Comparison of ENCODE assay signal across 8 cellular contexts in the genomic region with DNA sequence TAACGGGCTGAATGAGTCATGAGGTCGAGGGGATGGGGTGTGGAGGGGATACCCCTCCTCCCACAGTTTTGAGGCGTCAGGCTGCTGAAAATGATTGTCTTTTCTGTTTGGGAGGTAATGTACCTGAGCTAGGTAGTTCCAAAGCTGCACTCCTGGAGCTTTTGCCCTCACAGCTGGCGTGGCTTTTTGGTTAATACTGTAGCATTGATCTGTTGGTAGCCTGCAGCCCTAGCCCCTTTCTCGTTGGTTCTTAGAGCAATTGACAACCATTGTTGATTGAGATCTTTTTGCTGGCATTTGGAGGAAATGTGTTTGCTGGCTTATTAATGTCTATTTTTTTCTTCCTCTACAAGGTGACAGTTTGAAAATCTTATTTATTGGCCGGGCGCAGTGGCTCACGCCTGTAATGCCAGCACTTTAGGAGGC. TPM values are rescaled to one million over a fixed set of nuclear protein-coding genes. Genes with fewer than 3 reads are reported as not detected.
A peak's percentile ranks its signal among the peaks of the same experiment; 100 is the strongest.
DNase-seq lines count a peak whose midpoint lies in the region; ATAC-seq lines count a peak whose summit lies in the region.

No MANE protein-coding gene starts in this region.

- peaks cover 36 to 39% of the 10 kb centered on the region in 2 donors for H3K36me3 ChIP-seq in mucosa of rectum (ENCODE audit: control insufficient read depth in 2 of 2, insufficient read depth in 2 of 2, low read length in 2 of 2)

- peaks cover 66% of the 10 kb centered on the region for H3K4me1 Mint-ChIP-seq in stimulated activated naive CD8-positive, alpha-beta T cell treated with anti-CD3 and anti-CD28 coated beads, Interleukin-15, Interleukin-2, amounts not matched to agents 100 ng/mL and 50 ng/mL, for 24 hours (ENCODE audit: low read depth)
- H3K4me1 Mint-ChIP-seq in central memory CD8-positive, alpha-beta T cell = peaks cover 32% of the 10 kb centered on the region

- no peak for DNase-seq in stimulated activated naive CD8-positive, alpha-beta T cell treated with anti-CD3 and anti-CD28 coated beads, Interleukin-15, Interleukin-2, amounts not matched to agents 100 U/mL and 50 U/mL, for 24 hours
- DNase-seq in central memory CD8-positive, alpha-beta T cell (ENCODE audit: low spot score in 2 of 2) = no peak
- DNase-seq in NCI-H2107 (lab: John Stamatoyannopoulos, UW) (no peak), mucosa of gallbladder (ENCODE audit: low spot score) (no peak), NCI-H524 treated with DMSO at 0.1 percent for 48 hours (lab: John Stamatoyannopoulos, UW) (no peak)

- no peaks in the 10 kb centered on the region for H3K27me3 ChIP-seq in mucosa of rectum (ENCODE audit: control insufficient read depth in 2 of 2, insufficient read depth in 2 of 2, low read length in 2 of 2)

- H3K4me1 ChIP-seq in mucosa of rectum (ENCODE audit: control insufficient read depth in 2 of 2, insufficient read depth in 2 of 2, low read length in 2 of 2) = peaks cover 9 to 21% of the 10 kb centered on the region in 2 donors

- no peak for ATAC-seq in stimulated activated naive CD8-positive, alpha-beta T cell treated with anti-CD3 and anti-CD28 coated beads, Interleukin-15, Interleukin-2, amounts not matched to agents 100 U/mL and 50 U/mL, for 24 hours
- no peak for ATAC-seq in central memory CD8-positive, alpha-beta T cell (replicated peaks; ENCODE audit: extremely low read depth, poor library complexity, severe bottlenecking)
- no peak for ATAC-seq in HG02885 (IDR thresholded peaks at IDR 0.05; ENCODE audit: poor library complexity, unreplicated experiment)

- no peaks in the 10 kb centered on the region for H3K9me3 Mint-ChIP-seq in stimulated activated naive CD8-positive, alpha-beta T cell treated with anti-CD3 and anti-CD28 coated beads, Interleukin-15, Interleukin-2, amounts not matched to agents 100 ng/mL and 50 ng/mL, for 24 hours
- no peaks in the 10 kb centered on the region for H3K9me3 Mint-ChIP-seq in central memory CD8-positive, alpha-beta T cell

- peaks cover 73% of the 10 kb centered on the region for H3K36me3 Mint-ChIP-seq in stimulated activated naive CD8-positive, alpha-beta T cell treated with anti-CD3 and anti-CD28 coated beads, Interleukin-15, Interleukin-2, amounts not matched to agents 100 ng/mL and 50 ng/mL, for 24 hours (ENCODE audit: low read depth)
- peaks cover 67% of the 10 kb centered on the region for H3K36me3 Mint-ChIP-seq in central memory CD8-positive, alpha-beta T cell (ENCODE audit: insufficient read depth)

- H3K27me3 Mint-ChIP-seq in stimulated activated naive CD8-positive, alpha-beta T cell treated with anti-CD3 and anti-CD28 coated beads, Interleukin-15, Interleukin-2, amounts not matched to agents 100 ng/mL and 50 ng/mL, for 24 hours = no peaks in the 10 kb centered on the region
- no peaks in the 10 kb centered on the region for H3K27me3 Mint-ChIP-seq in central memory CD8-positive, alpha-beta T cell

- no peaks in the 10 kb centered on the region for H3K9me3 ChIP-seq in mucosa of rectum (ENCODE audit: control insufficient read depth in 2 of 2, low read length in 2 of 2)

- H3K4me3 Mint-ChIP-seq in stimulated activated naive CD8-positive, alpha-beta T cell treated with anti-CD3 and anti-CD28 coated beads, Interleukin-15, Interleukin-2, amounts not matched to agents 100 ng/mL and 50 ng/mL, for 24 hours = peak overlapping the region; percentile 99
- peak overlapping the region; percentile 96 for H3K4me3 Mint-ChIP-seq in central memory CD8-positive, alpha-beta T cell

- H3K4me3 ChIP-seq in mucosa of rectum (ENCODE audit: low read length in 2 of 2) = peak overlapping the region; percentile 90 to 96

- H3K9ac ChIP-seq in mucosa of rectum (ENCODE audit: low read depth in 1 of 2, low read length in 2 of 2) = peak overlapping the region; percentile 92 to 98

- peak overlapping the region; percentile 96 to 97 for H3K27ac ChIP-seq in mucosa of rectum (ENCODE audit: low read depth in 2 of 2, low read length in 2 of 2)

- H3K27ac Mint-ChIP-seq in stimulated activated naive CD8-positive, alpha-beta T cell treated with anti-CD3 and anti-CD28 coated beads, Interleukin-15, Interleukin-2, amounts not matched to agents 100 ng/mL and 50 ng/mL, for 24 hours = peak overlapping the region; percentile 100
- peak overlapping the region; percentile 99 for H3K27ac Mint-ChIP-seq in central memory CD8-positive, alpha-beta T cell (ENCODE audit: low read depth)

RNA-seq across cellular contexts. Expression of gene ATXN2L, which starts 1.8 kb away (rescaled TPM):
- 113 TPM for total RNA-seq in mucosa of gallbladder

RNA-seq across cellular contexts. Expression of gene TUFM, which starts 21.6 kb away (rescaled TPM):
- total RNA-seq in mucosa of gallbladder = 163 TPM

RNA-seq across cellular contexts. Expression of gene SH2B1, which starts 39.1 kb away (rescaled TPM):
- total RNA-seq in mucosa of gallbladder = 88.1 TPM

RNA-seq across cellular contexts. Expression of gene ATP2A1, which starts 53.7 kb away (rescaled TPM):
- 0.83 TPM for total RNA-seq in mucosa of gallbladder
